ENCODE assay signal across 11 cellular contexts in genomic region chr2:191748050-191748449, GRCh38.
DNase-seq lines count a peak whose midpoint lies in the region; ATAC-seq and TF ChIP-seq lines count a peak whose summit lies in the region.
"Had no signal": no experiment of that assay in that cellular context is flagged by ENCODE, and none has a peak within 500 bp of the region (broad histone marks: within the 10 kb centered on the region; RNA-seq: fewer than 3 reads in every experiment).

No MANE protein-coding gene starts in this region.

- POLR2A ChIA-PET in RWPE1 (lab: Yijun Ruan, JAX; ENCODE audit: low non-redundant PET) = interaction anchor here (0.7 kb wide), 1 partner anchor 10 kb away, joined by 3 read pairs; no protein-coding TSS in a partner anchor

- intact Hi-C loops in posterior vena cava (cut with DNase I) = no loop called here

- H3K27ac ChIP-seq in RWPE1 = no peak overlapping the region

- H3K4me3 ChIP-seq in epithelial cell of esophagus (ENCODE audit: low read length) = no peak overlapping the region

- ATAC-seq in GM18498 (IDR thresholded peaks at IDR 0.05; ENCODE audit: unreplicated experiment) (peak; percentile 41), GM21360 (IDR thresholded peaks at IDR 0.05; ENCODE audit: unreplicated experiment) (peak; percentile 43), HG03095 (IDR thresholded peaks at IDR 0.05; ENCODE audit: unreplicated experiment) (peak; percentile 24)
- ATAC-seq: Panc1 had no signal

- TF ChIP-seq CTCF in epithelial cell of esophagus (IDR thresholded peaks at IDR 0.05; ENCODE audit: insufficient read depth, low read depth, low read length, missing control alignments) (no peak), RWPE1 (conservative IDR thresholded peaks at IDR 0.05; ENCODE audit: low read depth) (no peak)

- CTCF ChIA-PET in RWPE1 (lab: Yijun Ruan, JAX) = interaction anchor here (0.7 to 1.6 kb wide), 2 partner anchors 181 to 1836 kb away, joined by 3 to 4 read pairs; no protein-coding TSS in a partner anchor

- DNase-seq in epithelial cell of esophagus (ENCODE audit: low read depth) (peak; percentile 15), RWPE1 (ENCODE audit: low spot score) (no peak), posterior vena cava (ENCODE audit: low spot score) (no peak), HPDE6-E6E7 (ENCODE audit: extremely low spot score) (no peak), ureter (ENCODE audit: low spot score) (no peak)
- DNase-seq: activated CD4-positive, alpha-beta T cell treated with anti-CD3 and anti-CD28 coated beads for 4 hours; nucleus accumbens had no signal
